Comparison of ENCODE assay signal across 1 cellular context in the genomic region with DNA sequence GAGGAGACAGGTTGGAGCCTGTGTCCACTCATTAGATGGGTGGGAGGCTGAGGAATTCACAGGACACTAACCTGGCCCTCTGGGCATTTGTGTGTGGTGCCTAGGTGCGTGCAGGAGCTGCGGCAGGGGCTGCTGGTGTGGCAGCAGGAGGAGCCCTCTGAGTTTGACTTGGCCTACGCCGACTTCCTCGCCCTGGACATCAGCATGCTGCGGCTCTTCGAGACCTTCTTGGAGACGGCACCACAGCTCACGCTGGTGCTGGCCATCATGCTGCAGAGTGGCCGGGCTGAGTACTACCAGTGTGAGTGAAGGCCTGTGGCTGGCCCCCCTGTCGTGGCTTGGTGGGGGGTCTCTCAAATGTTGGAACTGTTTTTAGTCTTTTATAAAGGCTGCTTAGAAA.
TF ChIP-seq lines count a peak whose summit lies in the region.

No MANE protein-coding gene starts in this region.

TF ChIP-seq in HepG2, 621 proteins besides CTCF, POLR2A, EP300 and RAD21:
- TF ChIP-seq, protein P1, sequence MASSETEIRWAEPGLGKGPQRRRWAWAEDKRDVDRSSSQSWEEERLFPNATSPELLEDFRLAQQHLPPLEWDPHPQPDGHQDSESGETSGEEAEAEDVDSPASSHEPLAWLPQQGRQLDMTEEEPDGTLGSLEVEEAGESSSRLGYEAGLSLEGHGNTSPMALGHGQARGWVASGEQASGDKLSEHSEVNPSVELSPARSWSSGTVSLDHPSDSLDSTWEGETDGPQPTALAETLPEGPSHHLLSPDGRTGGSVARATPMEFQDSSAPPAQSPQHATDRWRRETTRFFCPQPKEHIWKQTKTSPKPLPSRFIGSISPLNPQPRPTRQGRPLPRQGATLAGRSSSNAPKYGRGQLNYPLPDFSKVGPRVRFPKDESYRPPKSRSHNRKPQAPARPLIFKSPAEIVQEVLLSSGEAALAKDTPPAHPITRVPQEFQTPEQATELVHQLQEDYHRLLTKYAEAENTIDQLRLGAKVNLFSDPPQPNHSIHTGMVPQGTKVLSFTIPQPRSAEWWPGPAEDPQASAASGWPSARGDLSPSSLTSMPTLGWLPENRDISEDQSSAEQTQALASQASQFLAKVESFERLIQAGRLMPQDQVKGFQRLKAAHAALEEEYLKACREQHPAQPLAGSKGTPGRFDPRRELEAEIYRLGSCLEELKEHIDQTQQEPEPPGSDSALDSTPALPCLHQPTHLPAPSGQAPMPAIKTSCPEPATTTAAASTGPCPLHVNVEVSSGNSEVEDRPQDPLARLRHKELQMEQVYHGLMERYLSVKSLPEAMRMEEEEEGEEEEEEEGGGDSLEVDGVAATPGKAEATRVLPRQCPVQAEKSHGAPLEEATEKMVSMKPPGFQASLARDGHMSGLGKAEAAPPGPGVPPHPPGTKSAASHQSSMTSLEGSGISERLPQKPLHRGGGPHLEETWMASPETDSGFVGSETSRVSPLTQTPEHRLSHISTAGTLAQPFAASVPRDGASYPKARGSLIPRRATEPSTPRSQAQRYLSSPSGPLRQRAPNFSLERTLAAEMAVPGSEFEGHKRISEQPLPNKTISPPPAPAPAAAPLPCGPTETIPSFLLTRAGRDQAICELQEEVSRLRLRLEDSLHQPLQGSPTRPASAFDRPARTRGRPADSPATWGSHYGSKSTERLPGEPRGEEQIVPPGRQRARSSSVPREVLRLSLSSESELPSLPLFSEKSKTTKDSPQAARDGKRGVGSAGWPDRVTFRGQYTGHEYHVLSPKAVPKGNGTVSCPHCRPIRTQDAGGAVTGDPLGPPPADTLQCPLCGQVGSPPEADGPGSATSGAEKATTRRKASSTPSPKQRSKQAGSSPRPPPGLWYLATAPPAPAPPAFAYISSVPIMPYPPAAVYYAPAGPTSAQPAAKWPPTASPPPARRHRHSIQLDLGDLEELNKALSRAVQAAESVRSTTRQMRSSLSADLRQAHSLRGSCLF (CRISPR knock-in tag; IDR thresholded peaks at IDR 0.05; ENCODE audit: borderline replicate concordance): no peak
- TF ChIP-seq SETDB1 (CRISPR knock-in tag; IDR thresholded peaks at IDR 0.05; ENCODE audit: borderline replicate concordance): no peak
- TF ChIP-seq, protein P2, sequence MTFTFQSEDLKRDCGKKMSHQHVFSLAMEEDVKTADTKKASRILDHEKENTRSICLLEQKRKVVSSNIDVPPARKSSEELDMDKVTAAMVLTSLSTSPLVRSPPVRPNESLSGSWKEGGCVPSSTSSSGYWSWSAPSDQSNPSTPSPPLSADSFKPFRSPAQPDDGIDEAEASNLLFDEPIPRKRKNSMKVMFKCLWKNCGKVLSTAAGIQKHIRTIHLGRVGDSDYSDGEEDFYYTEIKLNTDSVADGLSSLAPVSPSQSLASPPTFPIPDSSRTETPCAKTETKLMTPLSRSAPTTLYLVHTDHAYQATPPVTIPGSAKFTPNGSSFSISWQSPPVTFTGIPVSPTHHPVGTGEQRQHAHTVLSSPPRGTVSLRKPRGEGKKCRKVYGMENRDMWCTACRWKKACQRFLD (CRISPR knock-in tag; IDR thresholded peaks at IDR 0.05; ENCODE audit: borderline replicate concordance): no peak
- TF ChIP-seq MTF2 (CRISPR knock-in tag; IDR thresholded peaks at IDR 0.05; ENCODE audit: borderline replicate concordance): no peak
- TF ChIP-seq, protein P3, sequence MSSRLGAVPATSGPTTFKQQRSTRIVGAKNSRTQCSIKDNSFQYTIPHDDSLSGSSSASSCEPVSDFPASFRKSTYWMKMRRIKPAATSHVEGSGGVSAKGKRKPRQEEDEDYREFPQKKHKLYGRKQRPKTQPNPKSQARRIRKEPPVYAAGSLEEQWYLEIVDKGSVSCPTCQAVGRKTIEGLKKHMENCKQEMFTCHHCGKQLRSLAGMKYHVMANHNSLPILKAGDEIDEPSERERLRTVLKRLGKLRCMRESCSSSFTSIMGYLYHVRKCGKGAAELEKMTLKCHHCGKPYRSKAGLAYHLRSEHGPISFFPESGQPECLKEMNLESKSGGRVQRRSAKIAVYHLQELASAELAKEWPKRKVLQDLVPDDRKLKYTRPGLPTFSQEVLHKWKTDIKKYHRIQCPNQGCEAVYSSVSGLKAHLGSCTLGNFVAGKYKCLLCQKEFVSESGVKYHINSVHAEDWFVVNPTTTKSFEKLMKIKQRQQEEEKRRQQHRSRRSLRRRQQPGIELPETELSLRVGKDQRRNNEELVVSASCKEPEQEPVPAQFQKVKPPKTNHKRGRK (CRISPR knock-in tag; IDR thresholded peaks at IDR 0.05): no peak
- TF ChIP-seq SP1 (IDR thresholded peaks at IDR 0.05): no peak
- no peak for TF ChIP-seq SP1 (CRISPR knock-in tag; IDR thresholded peaks at IDR 0.05)
- TF ChIP-seq BHLHE40 (IDR thresholded peaks at IDR 0.05; ENCODE audit: low read length): no peak
- TF ChIP-seq NPAS2 (CRISPR knock-in tag; IDR thresholded peaks at IDR 0.05; ENCODE audit: borderline replicate concordance): no peak
- TF ChIP-seq ZNF891 (CRISPR knock-in tag; IDR thresholded peaks at IDR 0.05): no peak
- TF ChIP-seq, protein P4, sequence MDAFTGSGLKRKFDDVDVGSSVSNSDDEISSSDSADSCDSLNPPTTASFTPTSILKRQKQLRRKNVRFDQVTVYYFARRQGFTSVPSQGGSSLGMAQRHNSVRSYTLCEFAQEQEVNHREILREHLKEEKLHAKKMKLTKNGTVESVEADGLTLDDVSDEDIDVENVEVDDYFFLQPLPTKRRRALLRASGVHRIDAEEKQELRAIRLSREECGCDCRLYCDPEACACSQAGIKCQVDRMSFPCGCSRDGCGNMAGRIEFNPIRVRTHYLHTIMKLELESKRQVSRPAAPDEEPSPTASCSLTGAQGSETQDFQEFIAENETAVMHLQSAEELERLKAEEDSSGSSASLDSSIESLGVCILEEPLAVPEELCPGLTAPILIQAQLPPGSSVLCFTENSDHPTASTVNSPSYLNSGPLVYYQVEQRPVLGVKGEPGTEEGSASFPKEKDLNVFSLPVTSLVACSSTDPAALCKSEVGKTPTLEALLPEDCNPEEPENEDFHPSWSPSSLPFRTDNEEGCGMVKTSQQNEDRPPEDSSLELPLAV (CRISPR knock-in tag; conservative IDR thresholded peaks at IDR 0.05; ENCODE audit: low read depth): no peak
- no peak for TF ChIP-seq MBD4 (IDR thresholded peaks at IDR 0.05; ENCODE audit: borderline replicate concordance, low read length)
- TF ChIP-seq ZNF747 (CRISPR knock-in tag; IDR thresholded peaks at IDR 0.05; ENCODE audit: borderline replicate concordance): no peak
- no peak for TF ChIP-seq SIX4 (CRISPR knock-in tag; IDR thresholded peaks at IDR 0.05)
- no peak for TF ChIP-seq SRSF4 (IDR thresholded peaks at IDR 0.05; ENCODE audit: low read depth, low read length, poor library complexity, severe bottlenecking)
- no peak for TF ChIP-seq FOXA3 (CRISPR knock-in tag; IDR thresholded peaks at IDR 0.05)
- no peak for TF ChIP-seq TCF12 (IDR thresholded peaks at IDR 0.05)
- TF ChIP-seq TCF12 (CRISPR knock-in tag; IDR thresholded peaks at IDR 0.05): no peak
- TF ChIP-seq RBM39 (IDR thresholded peaks at IDR 0.05; ENCODE audit: low read depth, low read length, poor library complexity, severe bottlenecking): no peak
- no peak for TF ChIP-seq XRCC5 (optimal IDR thresholded peaks at IDR 0.05; ENCODE audit: low read length)
- no peak for TF ChIP-seq ZNF670 (CRISPR knock-in tag; IDR thresholded peaks at IDR 0.05; ENCODE audit: borderline replicate concordance)
- no peak for TF ChIP-seq RBFOX2 (IDR thresholded peaks at IDR 0.05; ENCODE audit: low read depth, low read length)
TF ChIP-seq in HepG2: peak in this region for 0.
